8 cellular contexts compared by ENCODE assay signal in the genomic region with DNA sequence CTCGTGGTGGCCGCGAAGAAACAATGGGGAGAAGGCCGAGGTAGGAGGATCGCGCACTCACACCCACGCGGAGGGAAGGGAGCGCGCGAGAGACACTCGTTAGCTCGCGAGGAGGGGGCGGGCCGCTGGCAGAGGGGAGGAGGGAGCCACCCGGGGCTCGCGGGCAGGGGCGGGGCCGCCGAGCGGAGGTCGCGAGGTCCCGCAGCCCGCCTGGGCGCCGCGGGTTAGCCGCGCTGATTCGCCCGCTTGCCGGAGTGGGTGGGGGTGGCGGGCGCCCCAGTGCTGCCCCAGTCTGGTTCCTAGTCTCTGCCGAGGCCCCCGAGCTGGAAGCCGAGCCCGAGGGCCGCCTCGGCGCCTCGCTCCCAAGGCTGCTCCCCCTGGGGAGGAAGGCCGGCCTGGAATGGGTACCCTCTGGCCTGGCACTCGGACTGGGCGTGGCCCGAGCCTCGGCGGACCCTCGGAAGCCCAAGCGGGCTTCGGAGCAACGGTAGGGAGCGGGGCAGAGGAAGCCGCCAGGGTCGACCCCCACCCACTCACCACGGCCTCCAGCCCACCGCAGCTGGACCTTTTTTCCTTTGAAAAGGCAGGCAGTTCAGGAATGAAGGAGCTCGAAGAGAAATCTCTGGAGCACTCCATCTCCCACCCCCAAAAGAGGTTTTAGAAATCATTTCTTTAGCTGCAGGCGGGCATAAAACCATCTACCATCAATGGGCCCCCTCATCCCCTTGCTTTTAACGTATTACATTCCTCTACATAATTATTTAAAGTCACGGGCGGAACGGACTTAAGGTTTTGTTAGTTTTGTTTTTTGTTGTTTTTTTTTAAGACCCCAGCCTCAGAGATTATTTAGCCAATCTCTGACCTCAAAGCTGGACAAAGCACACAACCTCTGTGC. TPM values are rescaled to one million over a fixed set of nuclear protein-coding genes. Genes with fewer than 3 reads are reported as not detected.
A peak's percentile ranks its signal among the peaks of the same experiment; 100 is the strongest.
DNase-seq lines count a peak whose midpoint lies in the region; ATAC-seq lines count a peak whose summit lies in the region.

No MANE protein-coding gene starts in this region.

- no peaks in the 10 kb centered on the region for H3K27me3 ChIP-seq in mononuclear cell (ENCODE audit: insufficient read depth, low read length)

- ATAC-seq in GM19351 (IDR thresholded peaks at IDR 0.05; ENCODE audit: unreplicated experiment), result peak; percentile 63
- peak; percentile 53 for ATAC-seq in HG03571 (IDR thresholded peaks at IDR 0.05; ENCODE audit: unreplicated experiment)

- peaks cover 21% of the 10 kb centered on the region for H3K4me1 ChIP-seq in mononuclear cell (ENCODE audit: insufficient read depth, low read length)

- H3K4me3 ChIP-seq in mononuclear cell (ENCODE audit: low read length), result peak overlapping the region; percentile 90

- H3K9me3 ChIP-seq in mononuclear cell (ENCODE audit: low read depth, low read length), result no peaks in the 10 kb centered on the region

- DNase-seq in C1 segment of cervical spinal cord (lab: John Stamatoyannopoulos, UW) (peak; percentile 30 to 92 (median 81)), NOMO-1 treated with DMSO at 0.1 percent for 48 hours (lab: John Stamatoyannopoulos, UW; ENCODE audit: unreplicated experiment) (peak; percentile 79), epidermal melanocyte (ENCODE audit: insufficient read length, low spot score) (peak; percentile 53)
- peak; percentile 92 for DNase-seq in activated CD8-positive, alpha-beta memory T cell treated with anti-CD3 and anti-CD28 coated beads, Interleukin-2, amount 50 U/mL, for 48 hours
- peak; percentile 88 to 91 for DNase-seq in stimulated activated CD8-positive, alpha-beta memory T cell treated with anti-CD3 and anti-CD28 coated beads, Interleukin-15, amount 100 ng/mL, for 48 hours (ENCODE audit: low read depth in 2 of 2)

RNA-seq across cellular contexts. Expression of gene TUT4, which starts 0.7 kb away (rescaled TPM):
- total RNA-seq in mononuclear cell, result 136 TPM

RNA-seq across cellular contexts. Expression of gene GPX7, which starts 48.6 kb away (rescaled TPM):
- total RNA-seq in mononuclear cell, result 13.0 TPM

Comparison
In these comparisons a context has a peak if more than half of its experiments do, and no peak if none do; other contexts are left out.
1. Peak in every context shown above with its lines: DNase-seq, ATAC-seq and H3K4me3 ChIP-seq.